In genomic region chr2:129924142-129924514, GRCh38 we compare ENCODE assay signal across 5 cellular contexts. TPM values are rescaled to one million over a fixed set of nuclear protein-coding genes. Genes with fewer than 3 reads are reported as not detected.
"Had no signal": no experiment of that assay in that cellular context is flagged by ENCODE, and none has a peak within 500 bp of the region (broad histone marks: within the 10 kb centered on the region; RNA-seq: fewer than 3 reads in every experiment).

No MANE protein-coding gene starts in this region.

RNA-seq across cellular contexts. Expression of gene RAB6C, which starts 55.3 kb away (rescaled TPM):
- total RNA-seq: K562, LHCN-M2, NCI-H460, SK-MEL-5 had no signal
- polyA plus RNA-seq: IgD-negative memory B cell, K562 had no signal
